Comparison of ENCODE assay signal across 13 cellular contexts in genomic region chr21:43195131-43196021, GRCh38. TPM values are rescaled to one million over a fixed set of nuclear protein-coding genes. Genes with fewer than 3 reads are reported as not detected.
DNase-seq lines count a peak whose midpoint lies in the region; ATAC-seq, FAIRE-seq and TF ChIP-seq lines count a peak whose summit lies in the region.
"Had no signal": no experiment of that assay in that cellular context is flagged by ENCODE, and none has a peak within 500 bp of the region (broad histone marks: within the 10 kb centered on the region; RNA-seq: fewer than 3 reads in every experiment).

No MANE protein-coding gene starts in this region.

- TF ChIP-seq CTCF in brain microvascular endothelial cell (IDR thresholded peaks at IDR 0.05; ENCODE audit: low read depth, low read length, missing control alignments) (no peak), kidney (IDR thresholded peaks at IDR 0.05; ENCODE audit: borderline replicate concordance, extremely low read depth, insufficient read depth) (no peak), prostate gland (IDR thresholded peaks at IDR 0.05) (no peak), GM13977 (IDR thresholded peaks at IDR 0.05; ENCODE audit: extremely low read depth, insufficient read depth, missing control alignments) (no peak)
- no peak for TF ChIP-seq CTCF in CD4-positive, alpha-beta T cell (IDR thresholded peaks at IDR 0.05)

- POLR2A ChIA-PET in CD4-positive, alpha-beta T cell (lab: Charles Lee), result no interaction called here

- H3K9me3 ChIP-seq in kidney (ENCODE audit: control insufficient read depth in 1 of 2, low read length in 2 of 2) (no peaks in the 10 kb centered on the region), prostate gland (no peaks in the 10 kb centered on the region)
- peaks cover 12% of the 10 kb centered on the region for H3K9me3 ChIP-seq in CD4-positive, alpha-beta T cell (ENCODE audit: control insufficient read depth, low read length)

- H3K4me1 Mint-ChIP-seq in CD4-positive, alpha-beta T cell (ENCODE audit: low read depth), result no peaks in the 10 kb centered on the region

- no peak overlapping the region for H3K4me3 ChIP-seq in brain microvascular endothelial cell (ENCODE audit: low read depth, low read length)
- H3K4me3 ChIP-seq in kidney (ENCODE audit: low read length in 2 of 2), result no peak overlapping the region
- no peak overlapping the region for H3K4me3 ChIP-seq in prostate gland

- no peak overlapping the region for H3K4me3 Mint-ChIP-seq in CD4-positive, alpha-beta T cell
- H3K4me3 Mint-ChIP-seq: activated CD8-positive, alpha-beta T cell treated with anti-CD3 and anti-CD28 coated beads for 36 hours had no signal

- peaks cover 8% of the 10 kb centered on the region for H3K9me3 Mint-ChIP-seq in CD4-positive, alpha-beta T cell

- peaks cover 4% of the 10 kb centered on the region for H3K36me3 Mint-ChIP-seq in CD4-positive, alpha-beta T cell (ENCODE audit: low read depth)

- H3K27ac ChIP-seq in brain microvascular endothelial cell (peak overlapping the region; percentile 74), kidney (ENCODE audit: low read depth in 2 of 2, low read length in 2 of 2) (peak overlapping the region in 1 of 2 donors; percentile 45), prostate gland (peak overlapping the region; percentile 67 to 68)
- no peak overlapping the region for H3K27ac ChIP-seq in CD4-positive, alpha-beta T cell (ENCODE audit: low read depth, low read length)
- H3K27ac ChIP-seq: HL-60 had no signal

- no peak for FAIRE-seq in kidney (lab: Jason Lieb, UNC)

- CTCF ChIA-PET in CD4-positive, alpha-beta T cell (lab: Charles Lee), result no interaction called here

- H3K27ac Mint-ChIP-seq in CD4-positive, alpha-beta T cell, result no peak overlapping the region
- H3K27ac Mint-ChIP-seq: activated CD8-positive, alpha-beta T cell treated with anti-CD3 and anti-CD28 coated beads for 36 hours had no signal

- no peak overlapping the region for H3K9ac ChIP-seq in kidney (ENCODE audit: low read length in 2 of 2)

- TF ChIP-seq POLR2A in prostate gland (IDR thresholded peaks at IDR 0.05), result no peak

- H3K36me3 ChIP-seq in brain microvascular endothelial cell (replicated peaks), result no peaks in the 10 kb centered on the region
- H3K36me3 ChIP-seq in kidney (ENCODE audit: control insufficient read depth in 1 of 2, insufficient read depth in 2 of 2, low read length in 2 of 2), result no peaks in the 10 kb centered on the region
- no peaks in the 10 kb centered on the region for H3K36me3 ChIP-seq in prostate gland

- DNase-seq in GM03348 (ENCODE audit: low spot score) (peak; percentile 55), brain microvascular endothelial cell (peak; percentile 62), kidney (peak; percentile 84), prostate gland (ENCODE audit: low spot score) (peak; percentile 3), GM13977 (ENCODE audit: low spot score) (no peak), NCI-H446 treated with DMSO at 0.1 percent for 48 hours (lab: John Stamatoyannopoulos, UW) (no peak)
- DNase-seq in CD4-positive, alpha-beta T cell, result no peak
- DNase-seq: activated CD8-positive, alpha-beta T cell treated with anti-CD3 and anti-CD28 coated beads for 36 hours; C1 segment of cervical spinal cord; SW 1271 had no signal

- in situ Hi-C loops in brain microvascular endothelial cell (cut with HindIII; ENCODE audit: low pct_ligation_motif_present, low sequenced_read_pairs), result no loop called here
- in situ Hi-C loops in GM13977 (cut with MboI; ENCODE audit: low pct_unique_long_range_greater_than_20kb, low sequenced_read_pairs, unreplicated experiment), result no loop called here

- intact Hi-C loops in kidney (cut with DNase I) (no loop called here), prostate gland (cut with DNase I) (no loop called here)
- intact Hi-C loops in CD4-positive, alpha-beta T cell (cut with DNase I, micrococcal nuclease), result no loop called here

- H3K27me3 ChIP-seq in brain microvascular endothelial cell (replicated peaks) (no peaks in the 10 kb centered on the region), prostate gland (replicated peaks; ENCODE audit: insufficient read depth) (no peaks in the 10 kb centered on the region)
- H3K27me3 ChIP-seq in CD4-positive, alpha-beta T cell (ENCODE audit: control insufficient read depth, insufficient read depth, low read length), result no peaks in the 10 kb centered on the region

- H3K27me3 Mint-ChIP-seq in CD4-positive, alpha-beta T cell, result no peaks in the 10 kb centered on the region
- H3K27me3 Mint-ChIP-seq: activated CD8-positive, alpha-beta T cell treated with anti-CD3 and anti-CD28 coated beads for 36 hours had no signal

- peaks cover 0 to 3% of the 10 kb centered on the region in 2 donors for H3K4me1 ChIP-seq in kidney (ENCODE audit: control insufficient read depth in 1 of 2, insufficient read depth in 1 of 2, low read depth in 1 of 2, low read length in 2 of 2)
- peaks cover 5% of the 10 kb centered on the region for H3K4me1 ChIP-seq in prostate gland (replicated peaks)

- WGBS in prostate gland, result 85% methylated on average over 32 of the region's 32 CpGs

- ATAC-seq in HG03354 (IDR thresholded peaks at IDR 0.05; ENCODE audit: poor library complexity, severe bottlenecking, unreplicated experiment), result no peak
- ATAC-seq in CD4-positive, alpha-beta T cell (ENCODE audit: poor library complexity), result no peak
- ATAC-seq: activated CD8-positive, alpha-beta T cell treated with anti-CD3 and anti-CD28 coated beads for 36 hours; left colon had no signal

RNA-seq across cellular contexts. Expression of gene CRYAA, which starts 26.6 kb away (rescaled TPM):
- not detected for total RNA-seq in kidney
- 28.6 TPM for polyA plus RNA-seq in kidney (ENCODE audit: insufficient read depth, low read depth, low replicate concordance)
- not detected for total RNA-seq in prostate gland
- total RNA-seq in CD4-positive, alpha-beta T cell, result not detected
- total RNA-seq: activated CD8-positive, alpha-beta T cell treated with anti-CD3 and anti-CD28 coated beads for 36 hours; left colon had no signal

Comparison
In these comparisons a context has a peak if more than half of its experiments do, and no peak if none do; other contexts are left out.
1. DNase-seq: peak in GM03348 (single experiment), brain microvascular endothelial cell (single experiment), kidney (single experiment) and prostate gland (single experiment); none in GM13977 (single experiment), CD4-positive, alpha-beta T cell (0 of 10) and NCI-H446 treated with DMSO at 0.1 percent for 48 hours (single experiment).